Comparison of ENCODE assay signal across 29 cellular contexts in the genomic region with DNA sequence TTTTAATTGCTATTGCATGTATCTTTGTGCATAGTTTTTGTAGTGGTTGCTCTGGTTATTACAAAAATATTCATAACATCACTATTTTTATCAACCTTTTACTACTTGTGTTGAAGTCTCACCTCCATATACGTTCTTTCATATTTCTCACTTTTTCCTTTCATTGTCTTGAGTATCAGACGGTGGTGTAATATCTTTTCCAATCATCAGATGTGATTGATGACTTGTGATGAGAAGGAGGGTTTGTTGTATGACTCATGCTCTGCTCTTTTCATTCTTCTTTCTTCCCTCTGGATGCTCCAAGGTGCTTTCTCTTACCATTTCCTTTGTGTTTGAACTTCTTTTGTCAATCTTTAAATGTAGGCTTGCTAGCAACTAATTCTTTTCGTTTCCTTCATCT.
"Had no signal": no experiment of that assay in that cellular context is flagged by ENCODE, and none has a peak within 500 bp of the region (broad histone marks: within the 10 kb centered on the region; RNA-seq: fewer than 3 reads in every experiment).

No MANE protein-coding gene starts in this region.

- H3K27ac ChIP-seq: breast epithelium, RWPE1, SJCRH30 had no signal

- H3K4me3 ChIP-seq: breast epithelium, MG63, SJCRH30 had no signal

- H3K27ac Mint-ChIP-seq: activated CD4-positive, alpha-beta T cell treated with anti-CD3 and anti-CD28 coated beads, Interleukin-2, amount 10 ng/mL, durations not matched to agents 24 days and 14 days; activated CD8-positive, alpha-beta memory T cell treated with anti-CD3 and anti-CD28 coated beads, Interleukin-2, amount 10 ng/mL, durations not matched to agents 7 days and 5 days; activated naive CD4-positive, alpha-beta T cell treated with anti-CD3 and anti-CD28 coated beads, Interleukin-2, amount 50 U/mL, for 24 hours; activated T-cell treated with anti-CD3 and anti-CD28 coated beads, Interleukin-2, amount 50 U/mL, for 24 hours; activated T-helper 1 cell treated with anti-CD3 and anti-CD28 coated beads, Interleukin-12 subunit alpha, Interleukin-12 subunit beta, Interleukin-2, Interleukin-4 antibody, amounts not matched to agents 30 ng/mL and 10 ng/mL and 1 ng/mL, durations not matched to agents 14 hours and 24 hours and 36 hours; T-helper 1 cell treated with Interleukin-12 subunit alpha and Interleukin-12 subunit beta and Interleukin-4 antibody, amounts not matched to agents 30 μg/mL and 1 μg/mL, for 36 hours; WTC11 had no signal

- ATAC-seq: activated CD8-positive, alpha-beta memory T cell treated with anti-CD3 and anti-CD28 coated beads, Interleukin-2, amount 10 ng/mL, durations not matched to agents 7 days and 5 days; WTC11 had no signal

- H3K4me1 ChIP-seq: breast epithelium, SJCRH30 had no signal

- H3K36me3 ChIP-seq: breast epithelium had no signal

- H3K27me3 ChIP-seq: breast epithelium, MG63, SJCRH30 had no signal

- H3K4me3 Mint-ChIP-seq: activated CD4-positive, alpha-beta T cell treated with anti-CD3 and anti-CD28 coated beads, Interleukin-2, amount 10 ng/mL, durations not matched to agents 24 days and 14 days; activated CD8-positive, alpha-beta memory T cell treated with anti-CD3 and anti-CD28 coated beads, Interleukin-2, amount 10 ng/mL, durations not matched to agents 7 days and 5 days; activated naive CD4-positive, alpha-beta T cell treated with anti-CD3 and anti-CD28 coated beads, Interleukin-2, amount 50 U/mL, for 24 hours; activated T-cell treated with anti-CD3 and anti-CD28 coated beads, Interleukin-2, amount 50 U/mL, for 24 hours; activated T-helper 1 cell treated with anti-CD3 and anti-CD28 coated beads, Interleukin-12 subunit alpha, Interleukin-12 subunit beta, Interleukin-2, Interleukin-4 antibody, amounts not matched to agents 30 ng/mL and 10 ng/mL and 1 ng/mL, durations not matched to agents 14 hours and 24 hours and 36 hours; T-helper 1 cell treated with Interleukin-12 subunit alpha and Interleukin-12 subunit beta and Interleukin-4 antibody, amounts not matched to agents 30 μg/mL and 1 μg/mL, for 36 hours; WTC11 had no signal

- H3K9me3 Mint-ChIP-seq: activated CD4-positive, alpha-beta T cell treated with anti-CD3 and anti-CD28 coated beads, Interleukin-2, amount 10 ng/mL, durations not matched to agents 24 days and 14 days; activated naive CD4-positive, alpha-beta T cell treated with anti-CD3 and anti-CD28 coated beads, Interleukin-2, amount 50 U/mL, for 24 hours; activated T-cell treated with anti-CD3 and anti-CD28 coated beads, Interleukin-2, amount 50 U/mL, for 24 hours; activated T-helper 1 cell treated with anti-CD3 and anti-CD28 coated beads, Interleukin-12 subunit alpha, Interleukin-12 subunit beta, Interleukin-2, Interleukin-4 antibody, amounts not matched to agents 30 ng/mL and 10 ng/mL and 1 ng/mL, durations not matched to agents 14 hours and 24 hours and 36 hours; T-helper 1 cell treated with Interleukin-12 subunit alpha and Interleukin-12 subunit beta and Interleukin-4 antibody, amounts not matched to agents 30 μg/mL and 1 μg/mL, for 36 hours had no signal

- DNase-seq: activated CD4-positive, alpha-beta T cell treated with anti-CD3 and anti-CD28 coated beads, Interleukin-2, amount 10 ng/mL, durations not matched to agents 24 days and 14 days; activated CD4-positive, alpha-beta T cell treated with anti-CD3 and anti-CD28 coated beads, Interleukin-2, amount 50 U/mL, for 48 hours; activated CD4-positive, CD25-positive, alpha-beta regulatory T cell treated with anti-CD3 and anti-CD28 coated beads, Interleukin-2, amount 50 U/mL, for 72 hours; activated CD8-positive, alpha-beta memory T cell treated with anti-CD3 and anti-CD28 coated beads, Interleukin-2, amount 10 ng/mL, durations not matched to agents 7 days and 5 days; activated effector memory CD4-positive, alpha-beta T cell treated with Interleukin-2 at 50 U/mL for 16 hours; activated naive CD4-positive, alpha-beta T cell; activated T-cell treated with anti-CD3 and anti-CD28 coated beads, Interleukin-2, amount 50 U/mL, for 24 hours; anterior cingulate cortex; caudate nucleus; MG63; MV-4-11; NCI-H1092 treated with DMSO at 0.1 percent for 48 hours; NCI-H1417 treated with DMSO at 0.1 percent for 48 hours; NCI-H1694; NCI-H2029; NCI-H2107; NCI-H2171 treated with DMSO at 0.1 percent for 48 hours; NCI-H345; NCI-H510A; NCI-H526 treated with DMSO at 0.1 percent for 48 hours; NCI-H82; Right ventricle myocardium superior; SJCRH30 had no signal

- H3K4me1 Mint-ChIP-seq: activated CD8-positive, alpha-beta memory T cell treated with anti-CD3 and anti-CD28 coated beads, Interleukin-2, amount 10 ng/mL, durations not matched to agents 7 days and 5 days; activated naive CD4-positive, alpha-beta T cell treated with anti-CD3 and anti-CD28 coated beads, Interleukin-2, amount 50 U/mL, for 24 hours; WTC11 had no signal

- H3K27me3 Mint-ChIP-seq: activated CD4-positive, alpha-beta T cell treated with anti-CD3 and anti-CD28 coated beads, Interleukin-2, amount 10 ng/mL, durations not matched to agents 24 days and 14 days; activated CD8-positive, alpha-beta memory T cell treated with anti-CD3 and anti-CD28 coated beads, Interleukin-2, amount 10 ng/mL, durations not matched to agents 7 days and 5 days; activated naive CD4-positive, alpha-beta T cell treated with anti-CD3 and anti-CD28 coated beads, Interleukin-2, amount 50 U/mL, for 24 hours; activated T-cell treated with anti-CD3 and anti-CD28 coated beads, Interleukin-2, amount 50 U/mL, for 24 hours had no signal

- H3K9me3 ChIP-seq: SJCRH30 had no signal
